20 cellular contexts compared by ENCODE assay signal in genomic region chr2:220144411-220144810, GRCh38.
DNase-seq lines count a peak whose midpoint lies in the region; ATAC-seq and TF ChIP-seq lines count a peak whose summit lies in the region.
"Had no signal": no experiment of that assay in that cellular context is flagged by ENCODE, and none has a peak within 500 bp of the region (broad histone marks: within the 10 kb centered on the region; RNA-seq: fewer than 3 reads in every experiment).

No MANE protein-coding gene starts in this region.

- H3K79me2 ChIP-seq in ACC112 (ENCODE audit: control insufficient read depth, insufficient read depth, low read length, unreplicated experiment): no peaks in the 10 kb centered on the region

- TF ChIP-seq CTCF in HFFc6 (IDR thresholded peaks at IDR 0.05) (no peak), astrocyte of the cerebellum (IDR thresholded peaks at IDR 0.05; ENCODE audit: low read depth, low read length, missing control alignments) (no peak), foreskin fibroblast (IDR thresholded peaks at IDR 0.05; ENCODE audit: low read depth, low read length) (no peak)
- TF ChIP-seq CTCF in CD4-positive, alpha-beta T cell (IDR thresholded peaks at IDR 0.05): no peak

- H3K4me3 ChIP-seq in ACC112 (ENCODE audit: low read depth, low read length): no peak overlapping the region
- H3K4me3 ChIP-seq in astrocyte of the cerebellum (ENCODE audit: low read depth, low read length): no peak overlapping the region
- no peak overlapping the region for H3K4me3 ChIP-seq in foreskin fibroblast (ENCODE audit: low read depth in 1 of 2, low read length in 2 of 2)
- H3K4me3 ChIP-seq: A549, gastrocnemius medialis, skin epidermis had no signal

- H3K36me3 Mint-ChIP-seq in HFFc6 (ENCODE audit: low read depth): peaks cover 9% of the 10 kb centered on the region
- no peaks in the 10 kb centered on the region for H3K36me3 Mint-ChIP-seq in CD4-positive, alpha-beta T cell (ENCODE audit: low read depth)
- H3K36me3 Mint-ChIP-seq: activated CD4-positive, alpha-beta memory T cell treated with anti-CD3 and anti-CD28 coated beads for 36 hours had no signal

- intact Hi-C loops in CD4-positive, alpha-beta T cell (cut with DNase I, micrococcal nuclease): no loop called here

- no peaks in the 10 kb centered on the region for H3K27me3 Mint-ChIP-seq in HFFc6 (ENCODE audit: insufficient read depth)
- H3K27me3 Mint-ChIP-seq in CD4-positive, alpha-beta T cell: no peaks in the 10 kb centered on the region

- CTCF ChIA-PET in CD4-positive, alpha-beta T cell (lab: Charles Lee): no interaction called here

- 0 out of 2 replicates have a peak, but pooled peaks cover 5% of the 10 kb centered on the region for H3K9me3 Mint-ChIP-seq in HFFc6
- peaks cover 8% of the 10 kb centered on the region for H3K9me3 Mint-ChIP-seq in CD4-positive, alpha-beta T cell
- H3K9me3 Mint-ChIP-seq: T-helper 1 cell treated with Interleukin-12 subunit alpha and Interleukin-12 subunit beta and Interleukin-4 antibody, amounts not matched to agents 30 μg/mL and 1 μg/mL, for 36 hours had no signal

- no peaks in the 10 kb centered on the region for H3K27me3 ChIP-seq in ACC112 (ENCODE audit: insufficient read depth, low read length)
- no peaks in the 10 kb centered on the region for H3K27me3 ChIP-seq in CD4-positive, alpha-beta T cell (ENCODE audit: control insufficient read depth, insufficient read depth, low read length)
- H3K27me3 ChIP-seq: gastrocnemius medialis had no signal

- H3K4me1 ChIP-seq in ACC112 (ENCODE audit: control insufficient read depth, insufficient read depth, low read length, unreplicated experiment): peaks cover 21% of the 10 kb centered on the region
- H3K4me1 ChIP-seq: A549, gastrocnemius medialis had no signal

- ATAC-seq in GM19452 (IDR thresholded peaks at IDR 0.05; ENCODE audit: unreplicated experiment) (no peak), GM19467 (IDR thresholded peaks at IDR 0.05; ENCODE audit: unreplicated experiment) (no peak)
- ATAC-seq in CD4-positive, alpha-beta T cell (ENCODE audit: poor library complexity): no peak
- ATAC-seq: A549, gastrocnemius medialis, HepG2 had no signal

- DNase-seq in HFFc6 (peak; percentile 68), astrocyte of the cerebellum (ENCODE audit: low read depth) (peak; percentile 3), foreskin fibroblast (peak; percentile 77 to 89), NCI-H2196 treated with DMSO at 0.1 percent for 48 hours (lab: John Stamatoyannopoulos, UW; ENCODE audit: unreplicated experiment) (no peak)
- DNase-seq in CD4-positive, alpha-beta T cell: no peak
- DNase-seq: activated CD4-positive, alpha-beta memory T cell treated with anti-CD3 and anti-CD28 coated beads for 36 hours; activated T-cell treated with anti-CD3 and anti-CD28 coated beads for 4 hours; DMS79; gastrocnemius medialis; NCI-H82; OCI-M1; stimulated activated CD4-positive, alpha-beta T cell treated with anti-CD3 and anti-CD28 coated beads, Interleukin-2, amount 100 ng/mL, for 48 hours had no signal

- H3K27ac ChIP-seq in ACC112 (ENCODE audit: low read depth, low read length): no peak overlapping the region
- H3K27ac ChIP-seq in CD4-positive, alpha-beta T cell (ENCODE audit: low read depth, low read length): no peak overlapping the region
- H3K27ac ChIP-seq: gastrocnemius medialis, skin epidermis had no signal

- POLR2A ChIA-PET in CD4-positive, alpha-beta T cell (lab: Charles Lee): no interaction called here

- H3K9me3 ChIP-seq in CD4-positive, alpha-beta T cell (ENCODE audit: control insufficient read depth, low read length): no peaks in the 10 kb centered on the region
- H3K9me3 ChIP-seq: A549, gastrocnemius medialis had no signal

- H3K4me1 Mint-ChIP-seq in HFFc6 (ENCODE audit: low read depth): peaks cover 61% of the 10 kb centered on the region
- H3K4me1 Mint-ChIP-seq in CD4-positive, alpha-beta T cell (ENCODE audit: low read depth): no peaks in the 10 kb centered on the region

- peak overlapping the region; percentile 76 for H2AFZ ChIP-seq in ACC112 (ENCODE audit: low read length, unreplicated experiment)

- peak overlapping the region; percentile 78 for H3K27ac Mint-ChIP-seq in HFFc6
- H3K27ac Mint-ChIP-seq in CD4-positive, alpha-beta T cell: no peak overlapping the region
- H3K27ac Mint-ChIP-seq: activated CD4-positive, alpha-beta memory T cell treated with anti-CD3 and anti-CD28 coated beads for 36 hours; nephron; T-helper 1 cell treated with Interleukin-12 subunit alpha and Interleukin-12 subunit beta and Interleukin-4 antibody, amounts not matched to agents 30 μg/mL and 1 μg/mL, for 36 hours had no signal

- in situ Hi-C loops in astrocyte of the cerebellum (cut with HindIII; ENCODE audit: low sequenced_read_pairs): no loop called here

- H3K36me3 ChIP-seq in ACC112 (ENCODE audit: insufficient read depth, low read length): no peaks in the 10 kb centered on the region
- H3K36me3 ChIP-seq: gastrocnemius medialis had no signal

- peak overlapping the region; percentile 48 for H3K4me3 Mint-ChIP-seq in HFFc6
- no peak overlapping the region for H3K4me3 Mint-ChIP-seq in CD4-positive, alpha-beta T cell
- H3K4me3 Mint-ChIP-seq: activated CD4-positive, alpha-beta memory T cell treated with anti-CD3 and anti-CD28 coated beads for 36 hours; nephron; T-helper 1 cell treated with Interleukin-12 subunit alpha and Interleukin-12 subunit beta and Interleukin-4 antibody, amounts not matched to agents 30 μg/mL and 1 μg/mL, for 36 hours had no signal

Comparison
In these comparisons a context has a peak if more than half of its experiments do, and no peak if none do; other contexts are left out.
1. DNase-seq: peak in HFFc6 (single experiment), astrocyte of the cerebellum (single experiment) and foreskin fibroblast (2 of 2); none in NCI-H2196 treated with DMSO at 0.1 percent for 48 hours (single experiment) and CD4-positive, alpha-beta T cell (0 of 10).